In genomic region chr19:13053761-13054604, GRCh38 we compare ENCODE assay signal across 8 cellular contexts. TPM values are rescaled to one million over a fixed set of nuclear protein-coding genes. Genes with fewer than 3 reads are reported as not detected.
DNase-seq lines count a peak whose midpoint lies in the region; ATAC-seq and TF ChIP-seq lines count a peak whose summit lies in the region.

No MANE protein-coding gene starts in this region.

- H3K36me3 Mint-ChIP-seq in osteocyte (ENCODE audit: unreplicated experiment) = peaks cover 4% of the 10 kb centered on the region
- peaks cover 0 to 4% (median 0%) of the 10 kb centered on the region in 3 donors for H3K36me3 Mint-ChIP-seq in immature natural killer cell

- no peaks in the 10 kb centered on the region; the same call in 1 of the 2 replicates for H3K36me3 ChIP-seq in SK-N-MC (ENCODE audit: insufficient read depth, low read length)

- H3K9me3 ChIP-seq in SK-N-MC (ENCODE audit: low read depth, low read length) = no peaks in the 10 kb centered on the region

- H3K4me3 Mint-ChIP-seq in osteocyte (ENCODE audit: unreplicated experiment) (no peak overlapping the region), immature natural killer cell (no peak overlapping the region)

- H3K4me3 ChIP-seq in SK-N-MC = peak overlapping the region; percentile 32
- H3K4me3 ChIP-seq in fibroblast of villous mesenchyme (ENCODE audit: low read depth, low read length) = peak overlapping the region; percentile 29

- no peak for TF ChIP-seq CTCF in fibroblast of villous mesenchyme (IDR thresholded peaks at IDR 0.05; ENCODE audit: insufficient read depth, low read depth, low read length)
- no peak for TF ChIP-seq CTCF in osteocyte (IDR thresholded peaks at IDR 0.05)

- H3K27ac Mint-ChIP-seq in osteocyte (ENCODE audit: unreplicated experiment) (peak overlapping the region; percentile 94), immature natural killer cell (peak overlapping the region in 1 of 6 donors; percentile 62)

- H3K27ac ChIP-seq in SK-N-MC = peak overlapping the region; percentile 89

- peak overlapping the region; percentile 45 for H3K9ac ChIP-seq in SK-N-MC (ENCODE audit: insufficient read length)

- DNase-seq in AG20443 (ENCODE audit: low spot score) (peak; percentile 91), SK-N-MC (ENCODE audit: low read depth, low spot score) (no peak), fibroblast of villous mesenchyme (ENCODE audit: low read depth) (peak; percentile 84), osteocyte (ENCODE audit: extremely low spot score, unreplicated experiment) (peak; percentile 90), immature natural killer cell (no peak), globus pallidus (ENCODE audit: low spot score) (no peak)
- no peak for DNase-seq in stimulated activated CD4-positive, alpha-beta T cell treated with anti-CD3 and anti-CD28 coated beads, Interleukin-4, amount 100 ng/mL, for 24 hours

- no peak for ATAC-seq in HG03457 (IDR thresholded peaks at IDR 0.05; ENCODE audit: unreplicated experiment)

- H3K27me3 Mint-ChIP-seq in osteocyte (ENCODE audit: unreplicated experiment) = no peaks in the 10 kb centered on the region
- H3K27me3 Mint-ChIP-seq in immature natural killer cell (ENCODE audit: low read depth in 3 of 3) = peaks cover 4 to 7% (median 5%) of the 10 kb centered on the region in 3 donors

- peaks cover 84% of the 10 kb centered on the region for H3K4me1 Mint-ChIP-seq in osteocyte (ENCODE audit: unreplicated experiment)
- peaks cover 2 to 7% of the 10 kb centered on the region in 2 donors for H3K4me1 Mint-ChIP-seq in immature natural killer cell

- H3K9me3 Mint-ChIP-seq in osteocyte (ENCODE audit: unreplicated experiment) = no peaks in the 10 kb centered on the region
- H3K9me3 Mint-ChIP-seq in immature natural killer cell = no peaks in the 10 kb centered on the region

RNA-seq across cellular contexts. Expression of gene LYL1, which starts 48.7 kb away (rescaled TPM):
- total RNA-seq in fibroblast of villous mesenchyme (2.6 and 3.9 TPM in 2 replicates), osteocyte (not detected in 2 replicates)
- polyA plus RNA-seq in immature natural killer cell = 1 to 10 TPM; 1.1 to 2.2 (median 2.1) TPM

RNA-seq across cellular contexts. Expression of gene NFIX, which starts 58.7 kb away (rescaled TPM):
- total RNA-seq in fibroblast of villous mesenchyme (29.6 and 30.2 TPM in 2 replicates), osteocyte (87.0 and 93.7 TPM in 2 replicates)
- polyA plus RNA-seq in immature natural killer cell = under 1 TPM in 1 of 3 donors, not detected in 2; 0.49 TPM

Comparison
In these comparisons a context has a peak if more than half of its experiments do, and no peak if none do; other contexts are left out.
1. DNase-seq: peak in AG20443 (single experiment), fibroblast of villous mesenchyme (single experiment) and osteocyte (single experiment); none in SK-N-MC (single experiment), stimulated activated CD4-positive, alpha-beta T cell treated with anti-CD3 and anti-CD28 coated beads, Interleukin-4, amount 100 ng/mL, for 24 hours (single experiment), immature natural killer cell (0 of 3) and globus pallidus (single experiment).